In the genomic region with DNA sequence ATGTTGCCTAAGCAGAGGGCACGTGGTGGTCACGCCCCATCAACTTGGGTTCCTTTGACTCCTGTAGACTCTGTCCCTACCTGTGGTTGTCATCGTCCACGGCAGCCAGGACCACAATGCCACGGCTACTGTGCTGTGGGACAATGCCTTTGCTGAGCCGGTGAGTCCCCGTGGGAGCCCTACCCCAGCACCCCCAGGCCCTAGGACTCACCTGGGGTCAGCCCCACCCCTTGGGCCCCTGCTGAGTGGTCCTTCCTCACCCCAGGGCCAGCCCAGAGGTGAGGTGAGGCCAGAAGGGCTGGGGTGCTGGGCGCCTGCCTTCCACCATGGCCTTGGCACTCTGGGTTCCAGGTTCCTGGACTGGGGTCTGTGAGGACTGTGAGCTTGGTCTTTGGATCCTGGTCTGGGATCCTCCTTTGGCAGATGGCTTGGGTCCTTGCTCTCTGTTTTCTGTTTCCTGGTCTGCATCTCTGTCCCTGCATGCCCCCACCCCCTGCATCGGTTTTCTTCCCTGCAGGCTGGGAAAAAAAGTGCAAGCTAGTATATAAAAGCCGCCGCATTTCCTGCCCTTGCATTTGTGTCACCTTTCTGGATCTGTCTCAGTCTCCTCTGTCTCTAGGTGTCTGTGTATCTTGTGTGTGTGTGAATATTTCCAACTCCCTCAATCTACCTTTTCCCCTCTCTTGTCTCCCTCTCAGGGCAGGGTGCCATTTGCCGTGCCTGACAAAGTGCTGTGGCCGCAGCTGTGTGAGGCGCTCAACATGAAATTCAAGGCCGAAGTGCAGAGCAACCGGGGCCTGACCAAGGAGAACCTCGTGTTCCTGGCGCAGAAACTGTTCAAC, we compare ENCODE assay signal across 18 cellular contexts. TPM values are rescaled to one million over a fixed set of nuclear protein-coding genes. Genes with fewer than 3 reads are reported as not detected.
DNase-seq lines count a peak whose midpoint lies in the region; ATAC-seq and TF ChIP-seq lines count a peak whose summit lies in the region.
"Had no signal": no experiment of that assay in that cellular context is flagged by ENCODE, and none has a peak within 500 bp of the region (broad histone marks: within the 10 kb centered on the region; RNA-seq: fewer than 3 reads in every experiment).

No MANE protein-coding gene starts in this region.

- no peaks in the 10 kb centered on the region for H3K9me3 Mint-ChIP-seq in activated naive CD4-positive, alpha-beta T cell treated with anti-CD3 and anti-CD28 coated beads, Interleukin-2, amount 10 ng/mL, durations not matched to agents 7 days and 5 days
- no peaks in the 10 kb centered on the region for H3K9me3 Mint-ChIP-seq in stimulated activated memory B cell treated with anti-CD40 and anti-IgM and Interleukin-4, amounts not matched to agents 10 μg/mL and 1 μg/mL and 100 μg/mL, for 72 hours

- H3K4me3 Mint-ChIP-seq in activated naive CD4-positive, alpha-beta T cell treated with anti-CD3 and anti-CD28 coated beads, Interleukin-2, amount 10 ng/mL, durations not matched to agents 7 days and 5 days = no peak overlapping the region
- no peak overlapping the region for H3K4me3 Mint-ChIP-seq in stimulated activated memory B cell treated with anti-CD40 and anti-IgM and Interleukin-4, amounts not matched to agents 10 μg/mL and 1 μg/mL and 100 μg/mL, for 72 hours

- H3K4me1 ChIP-seq in body of pancreas = no peaks in the 10 kb centered on the region
- H3K4me1 ChIP-seq: right lobe of liver had no signal

- H3K4me3 ChIP-seq in body of pancreas = no peak overlapping the region
- H3K4me3 ChIP-seq: esophagus muscularis mucosa, right lobe of liver had no signal

- no peaks in the 10 kb centered on the region for H3K27me3 ChIP-seq in body of pancreas
- H3K27me3 ChIP-seq: esophagus muscularis mucosa, right lobe of liver had no signal

- H3K36me3 ChIP-seq in KOPT-K1 (ENCODE audit: insufficient read depth, low read length) = peaks cover 99% of the 10 kb centered on the region
- H3K36me3 ChIP-seq in body of pancreas (replicated peaks in 1 of 2; ENCODE audit: insufficient read depth in 1 of 2, low read depth in 2 of 2) = peaks cover 6 to 17% of the 10 kb centered on the region in 2 donors

- intact Hi-C loops in body of pancreas (cut with DNase I) = no loop called here

- TF ChIP-seq CTCF in body of pancreas (IDR thresholded peaks at IDR 0.05) = no peak

- peak overlapping the region; percentile 26 for H3K27ac Mint-ChIP-seq in activated naive CD4-positive, alpha-beta T cell treated with anti-CD3 and anti-CD28 coated beads, Interleukin-2, amount 10 ng/mL, durations not matched to agents 7 days and 5 days
- peak overlapping the region; percentile 48 for H3K27ac Mint-ChIP-seq in stimulated activated memory B cell treated with anti-CD40 and anti-IgM and Interleukin-4, amounts not matched to agents 10 μg/mL and 1 μg/mL and 100 μg/mL, for 72 hours

- no peaks in the 10 kb centered on the region for H3K27me3 Mint-ChIP-seq in activated naive CD4-positive, alpha-beta T cell treated with anti-CD3 and anti-CD28 coated beads, Interleukin-2, amount 10 ng/mL, durations not matched to agents 7 days and 5 days
- no peaks in the 10 kb centered on the region for H3K27me3 Mint-ChIP-seq in stimulated activated memory B cell treated with anti-CD40 and anti-IgM and Interleukin-4, amounts not matched to agents 10 μg/mL and 1 μg/mL and 100 μg/mL, for 72 hours

- peaks cover 36% of the 10 kb centered on the region for H3K4me1 Mint-ChIP-seq in activated naive CD4-positive, alpha-beta T cell treated with anti-CD3 and anti-CD28 coated beads, Interleukin-2, amount 10 ng/mL, durations not matched to agents 7 days and 5 days
- peaks cover 44% of the 10 kb centered on the region for H3K4me1 Mint-ChIP-seq in stimulated activated memory B cell treated with anti-CD40 and anti-IgM and Interleukin-4, amounts not matched to agents 10 μg/mL and 1 μg/mL and 100 μg/mL, for 72 hours

- CTCF ChIA-PET in activated naive CD4-positive, alpha-beta T cell treated with anti-CD3 and anti-CD28 coated beads, Interleukin-2, amount 10 ng/mL, durations not matched to agents 7 days and 5 days (lab: Charles Lee) = interaction anchor here (1.2 kb wide), 2 partner anchors 15 to 84 kb away, joined by 3 to 6 read pairs; no protein-coding TSS in a partner anchor

- WGBS in body of pancreas, 2 donors = 85 to 86% methylated on average over 17 of the region's 18 CpGs

- no peak for TF ChIP-seq POLR2A in body of pancreas (IDR thresholded peaks at IDR 0.05)

- peak; percentile 51 for DNase-seq in activated naive CD4-positive, alpha-beta T cell treated with anti-CD3 and anti-CD28 coated beads, Interleukin-2, amount 10 ng/mL, durations not matched to agents 7 days and 5 days
- DNase-seq in activated naive CD4-positive, alpha-beta T cell treated with Interleukin-2 at 50 U/mL for 16 hours = no peak
- no peak for DNase-seq in body of pancreas
- DNase-seq in C1 segment of cervical spinal cord (lab: John Stamatoyannopoulos, UW) = no peak
- no peak for DNase-seq in occipital lobe (lab: John Stamatoyannopoulos, UW)
- no peak for DNase-seq in NCI-H2081 treated with DMSO at 0.1 percent for 48 hours (lab: John Stamatoyannopoulos, UW)
- DNase-seq: anterior cingulate cortex; cerebellar nuclear complex; effector CD4-positive, alpha-beta T cell; EL; GOT3; NCI-H2107; NCI-H524 treated with DMSO at 0.1 percent for 48 hours; right lobe of liver; SHP77 had no signal

- ATAC-seq in body of pancreas = peak; percentile 63
- ATAC-seq in stimulated activated memory B cell treated with anti-CD40 and anti-IgM and Interleukin-4, amounts not matched to agents 10 μg/mL and 1 μg/mL and 100 μg/mL, for 72 hours = no peak

- peak overlapping the region; percentile 99 for H3K27ac ChIP-seq in KOPT-K1 (ENCODE audit: low read depth, low read length, poor library complexity, severe bottlenecking)
- no peak overlapping the region for H3K27ac ChIP-seq in body of pancreas
- H3K27ac ChIP-seq: esophagus muscularis mucosa, right lobe of liver had no signal

- peaks cover 77% of the 10 kb centered on the region for H3K36me3 Mint-ChIP-seq in activated naive CD4-positive, alpha-beta T cell treated with anti-CD3 and anti-CD28 coated beads, Interleukin-2, amount 10 ng/mL, durations not matched to agents 7 days and 5 days
- peaks cover 90% of the 10 kb centered on the region for H3K36me3 Mint-ChIP-seq in stimulated activated memory B cell treated with anti-CD40 and anti-IgM and Interleukin-4, amounts not matched to agents 10 μg/mL and 1 μg/mL and 100 μg/mL, for 72 hours

- H3K9me3 ChIP-seq in KOPT-K1 (ENCODE audit: insufficient read depth, low read length, poor library complexity, severe bottlenecking) = no peaks in the 10 kb centered on the region
- no peaks in the 10 kb centered on the region for H3K9me3 ChIP-seq in body of pancreas
- H3K9me3 ChIP-seq: esophagus muscularis mucosa, right lobe of liver had no signal

RNA-seq across cellular contexts. Expression of a gene that starts 17.5 kb away (rescaled TPM):
- total RNA-seq in body of pancreas (10 to 100 TPM; 25.2 to 52.1 TPM), occipital lobe (1.4 TPM)

RNA-seq across cellular contexts. Expression of a gene that starts 29.6 kb away (rescaled TPM):
- total RNA-seq in body of pancreas (10 to 100 TPM; 35.3 TPM), occipital lobe (20.7 TPM)

Comparison
In these comparisons a context has a peak if more than half of its experiments do, and no peak if none do; other contexts are left out.
1. RNA of a gene that starts 17.5 kb away (total RNA-seq): 25.2 to 52.1 TPM in body of pancreas; 1.4 TPM in occipital lobe (single experiment); every median in the first group is over 10 times any median in the second.